Comparison of ENCODE assay signal across 8 cellular contexts in genomic region chr22:20285706-20286363, GRCh38. TPM values are rescaled to one million over a fixed set of nuclear protein-coding genes. Genes with fewer than 3 reads are reported as not detected.
DNase-seq lines count a peak whose midpoint lies in the region; FAIRE-seq and TF ChIP-seq lines count a peak whose summit lies in the region.
"Not testable (repeated sequence)": the region's sequence is repeated elsewhere in the genome, so short reads cannot be mapped to it uniquely, and the experiment has no call there.

No MANE protein-coding gene starts in this region.

- TF ChIP-seq CTCF in astrocyte (IDR thresholded peaks at IDR 0.05; ENCODE audit: insufficient read depth, low read depth, low read length) (peak; percentile 45), nephron progenitor cell (IDR thresholded peaks at IDR 0.05) (peak; percentile 83)

- not testable (repeated sequence) for H3K79me2 ChIP-seq in astrocyte (ENCODE audit: insufficient read depth, low read length)

- not testable (repeated sequence) for H3K4me2 ChIP-seq in astrocyte (ENCODE audit: low read length)

- POLR2A ChIA-PET in HEK293T (lab: Yijun Ruan, JAX) = not testable (repeated sequence)

- H3K27ac ChIP-seq in astrocyte (ENCODE audit: low read depth, low read length) = not testable (repeated sequence)

- H3K9me3 Mint-ChIP-seq in astrocyte (ENCODE audit: unreplicated experiment); nephron progenitor cell: not testable (repeated sequence)

- not testable (repeated sequence) for H4K20me1 ChIP-seq in astrocyte (ENCODE audit: insufficient read depth, low read length)

- not testable (repeated sequence) for H3K9me3 ChIP-seq in astrocyte (ENCODE audit: insufficient read depth, low read depth, low read length)

- H3K4me1 ChIP-seq in astrocyte (ENCODE audit: insufficient read depth, low read length) = not testable (repeated sequence)

- DNase-seq in CD1c-positive myeloid dendritic cell (ENCODE audit: extremely low spot score) (peak; percentile 76), HEK293T (ENCODE audit: extremely low spot score) (peak; percentile 71), NCI-H510A treated with DMSO at 0.1 percent for 48 hours (lab: John Stamatoyannopoulos, UW) (peak; percentile 18), glomerular visceral epithelial cell (ENCODE audit: extremely low spot score) (peak; percentile 56), nephron progenitor cell (peak; percentile 93)
- DNase-seq in activated CD4-positive, alpha-beta T cell treated with anti-CD3 and anti-CD28 coated beads for 1 hour = peak; percentile 70
- DNase-seq in astrocyte (ENCODE audit: low read depth) = not testable (repeated sequence)
- peak; percentile 39 to 63 for DNase-seq in stimulated activated CD8-positive, alpha-beta memory T cell treated with anti-CD3 and anti-CD28 coated beads, Interleukin-15, amount 100 ng/mL, for 48 hours (ENCODE audit: low read depth in 2 of 2)

- H3K27me3 Mint-ChIP-seq in astrocyte (ENCODE audit: low read depth, unreplicated experiment) = peaks cover 38% of the 10 kb centered on the region
- peaks cover 20% of the 10 kb centered on the region for H3K27me3 Mint-ChIP-seq in nephron progenitor cell (ENCODE audit: low read depth, poor library complexity)

- H3K36me3 Mint-ChIP-seq in astrocyte (ENCODE audit: low read depth, unreplicated experiment); nephron progenitor cell (ENCODE audit: low read depth): not testable (repeated sequence)

- H3K4me3 Mint-ChIP-seq in astrocyte (ENCODE audit: unreplicated experiment); nephron progenitor cell: not testable (repeated sequence)

- not testable (repeated sequence) for H2AFZ ChIP-seq in astrocyte (ENCODE audit: low read depth, low read length)

- H3K36me3 ChIP-seq in astrocyte (ENCODE audit: insufficient read depth, low read length) = not testable (repeated sequence)

- H3K4me1 Mint-ChIP-seq in astrocyte (ENCODE audit: low read depth, unreplicated experiment) = not testable (repeated sequence)
- peaks cover 16% of the 10 kb centered on the region for H3K4me1 Mint-ChIP-seq in nephron progenitor cell

- H3K27me3 ChIP-seq in astrocyte (ENCODE audit: insufficient read depth, low read length) = not testable (repeated sequence)

- not testable (repeated sequence) for H3K4me3 ChIP-seq in astrocyte (ENCODE audit: insufficient read depth, low read depth, low read length)

- CTCF ChIA-PET in HEK293T (lab: Yijun Ruan, JAX) = interaction anchor here (1.1 kb wide), 1 partner anchor 132 kb away, joined by 3 read pairs; no protein-coding TSS in a partner anchor

- H3K27ac Mint-ChIP-seq in astrocyte (ENCODE audit: unreplicated experiment); nephron progenitor cell: not testable (repeated sequence)

- not testable (repeated sequence) for H3K9ac ChIP-seq in astrocyte (ENCODE audit: low read length)

- FAIRE-seq in astrocyte (lab: Jason Lieb, UNC) = not testable (repeated sequence)

RNA-seq across cellular contexts. Expression of gene RTN4R, which starts 17.7 kb away (rescaled TPM):
- 1.9 and 2.9 TPM in 2 replicates for total RNA-seq in astrocyte

RNA-seq across cellular contexts. Expression of gene DGCR6L, which starts 34.0 kb away (rescaled TPM):
- 33.3 and 33.7 TPM in 2 replicates for total RNA-seq in astrocyte
